Comparison of ENCODE assay signal across 17 cellular contexts in the genomic region with DNA sequence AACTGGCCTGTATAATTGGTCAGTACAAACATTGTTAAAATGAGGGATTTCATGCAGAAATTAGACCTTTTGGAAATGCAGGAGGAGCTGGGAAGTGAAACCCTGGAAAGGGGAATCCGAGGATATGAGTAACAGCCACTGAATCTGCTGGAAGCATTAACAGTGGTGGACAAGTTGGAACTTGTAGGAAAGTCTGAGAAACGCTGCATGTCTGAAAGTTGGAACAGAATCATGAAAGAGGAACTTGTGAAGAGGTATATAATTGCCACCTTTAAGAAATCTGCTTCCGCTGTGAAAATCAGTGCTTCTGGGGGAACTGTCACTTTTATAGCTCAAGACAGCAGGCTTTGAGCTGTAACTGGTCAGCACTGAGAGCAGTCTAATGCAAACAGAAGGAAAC.
A peak's percentile ranks its signal among the peaks of the same experiment; 100 is the strongest.
DNase-seq lines count a peak whose midpoint lies in the region; ATAC-seq, FAIRE-seq and TF ChIP-seq lines count a peak whose summit lies in the region.
"Had no signal": no experiment of that assay in that cellular context is flagged by ENCODE, and none has a peak within 500 bp of the region (broad histone marks: within the 10 kb centered on the region; RNA-seq: fewer than 3 reads in every experiment).

No MANE protein-coding gene starts in this region.

- H2AFZ ChIP-seq in keratinocyte (ENCODE audit: control insufficient read depth, low read length), result peak overlapping the region; percentile 93

- dilution Hi-C loops in keratinocyte (cut with MboI; ENCODE audit: extremely low pct_ligation_motif_present, low sequenced_read_pairs), result no loop called here

- H3K9ac ChIP-seq in keratinocyte (ENCODE audit: control insufficient read depth, extremely low read depth, insufficient read depth, low read length), result no peak overlapping the region

- H3K27me3 ChIP-seq in bronchial epithelial cell (ENCODE audit: control insufficient read depth, insufficient read depth, low read length) (no peaks in the 10 kb centered on the region), keratinocyte (ENCODE audit: control insufficient read depth, extremely low read depth, insufficient read depth, low read length) (no peaks in the 10 kb centered on the region)

- no peaks in the 10 kb centered on the region for H3K9me1 ChIP-seq in keratinocyte (ENCODE audit: control insufficient read depth, extremely low read depth, insufficient read depth, low read length)

- DNase-seq in HPDE6-E6E7 (ENCODE audit: extremely low spot score) (peak; percentile 36), NCI-H2171 (lab: John Stamatoyannopoulos, UW) (peak; percentile 3), bronchial epithelial cell (ENCODE audit: low read depth) (peak; percentile 99), keratinocyte (ENCODE audit: low read depth, low spot score) (peak; percentile 75)
- DNase-seq in stimulated activated CD4-positive, alpha-beta T cell treated with anti-CD3 and anti-CD28 coated beads, Interleukin-12 subunit alpha, Interleukin-12 subunit beta, amount 100 ng/mL, for 4 hours, result no peak
- DNase-seq: CD8-positive, alpha-beta T cell; KG1; NCI-H1092; NCI-H187; NCI-H524 treated with DMSO at 0.1 percent for 48 hours; NK-92 treated with Interleukin-12 subunit alpha and Interleukin-12 subunit beta, amount 100 ng/mL, for 24 hours; SIG-M5; T-helper 9 cell had no signal

- H3K4me3 ChIP-seq in bronchial epithelial cell (ENCODE audit: low read depth, low read length) (no peak overlapping the region), keratinocyte (ENCODE audit: control insufficient read depth in 2 of 3, extremely low read depth in 1 of 3, insufficient read depth in 2 of 3, low read depth in 1 of 3, low read length in 3 of 3) (peak overlapping the region in 2 of 3 experiments; percentile 25 to 33)

- ATAC-seq in HG03432 (IDR thresholded peaks at IDR 0.05; ENCODE audit: unreplicated experiment), result no peak
- ATAC-seq in HG03354 (IDR thresholded peaks at IDR 0.05; ENCODE audit: poor library complexity, severe bottlenecking, unreplicated experiment), result no peak
- ATAC-seq in HG03521 (IDR thresholded peaks at IDR 0.05; ENCODE audit: unreplicated experiment), result no peak
- ATAC-seq: CD8-positive, alpha-beta T cell; Panc1 had no signal

- no peak for TF ChIP-seq CTCF in bronchial epithelial cell (IDR thresholded peaks at IDR 0.05; ENCODE audit: insufficient read depth, low read length, severe bottlenecking)
- no peak for TF ChIP-seq CTCF in keratinocyte (optimal IDR thresholded peaks at IDR 0.05 in 1 of 3, IDR thresholded peaks at IDR 0.05 in 1 of 3, conservative IDR thresholded peaks at IDR 0.05 in 1 of 3; ENCODE audit: extremely low read depth in 1 of 3, insufficient read depth in 2 of 3, low read length in 3 of 3)

- peak overlapping the region; percentile 55 for H3K27ac ChIP-seq in keratinocyte (ENCODE audit: control insufficient read depth, insufficient read depth, low read length)

- H3K79me2 ChIP-seq in keratinocyte (ENCODE audit: control insufficient read depth, insufficient read depth, low read length), result no peaks in the 10 kb centered on the region

- H3K36me3 ChIP-seq in bronchial epithelial cell (ENCODE audit: control insufficient read depth, insufficient read depth, low read length) (no peaks in the 10 kb centered on the region), keratinocyte (ENCODE audit: control insufficient read depth in 2 of 2, extremely low read depth in 1 of 2, insufficient read depth in 2 of 2, low read length in 2 of 2) (no peaks in the 10 kb centered on the region)

- no peaks in the 10 kb centered on the region for H3K9me3 ChIP-seq in keratinocyte (ENCODE audit: control insufficient read depth, low read depth, low read length)

- peak; percentile 52 for FAIRE-seq in bronchial epithelial cell (lab: Jason Lieb, UNC)
- peak; percentile 98 for FAIRE-seq in keratinocyte (lab: Jason Lieb, UNC)

- H3K4me1 ChIP-seq in keratinocyte (ENCODE audit: control insufficient read depth, extremely low read depth, insufficient read depth, low read length), result peaks cover 15% of the 10 kb centered on the region

- H3K4me2 ChIP-seq in keratinocyte (ENCODE audit: control insufficient read depth, extremely low read depth, insufficient read depth, low read depth, low read length), result peak overlapping the region; percentile 71

- no peaks in the 10 kb centered on the region for H4K20me1 ChIP-seq in keratinocyte (ENCODE audit: control insufficient read depth, extremely low read depth, insufficient read depth, low read length)
